ENCODE assay signal across 8 cellular contexts in the genomic region with DNA sequence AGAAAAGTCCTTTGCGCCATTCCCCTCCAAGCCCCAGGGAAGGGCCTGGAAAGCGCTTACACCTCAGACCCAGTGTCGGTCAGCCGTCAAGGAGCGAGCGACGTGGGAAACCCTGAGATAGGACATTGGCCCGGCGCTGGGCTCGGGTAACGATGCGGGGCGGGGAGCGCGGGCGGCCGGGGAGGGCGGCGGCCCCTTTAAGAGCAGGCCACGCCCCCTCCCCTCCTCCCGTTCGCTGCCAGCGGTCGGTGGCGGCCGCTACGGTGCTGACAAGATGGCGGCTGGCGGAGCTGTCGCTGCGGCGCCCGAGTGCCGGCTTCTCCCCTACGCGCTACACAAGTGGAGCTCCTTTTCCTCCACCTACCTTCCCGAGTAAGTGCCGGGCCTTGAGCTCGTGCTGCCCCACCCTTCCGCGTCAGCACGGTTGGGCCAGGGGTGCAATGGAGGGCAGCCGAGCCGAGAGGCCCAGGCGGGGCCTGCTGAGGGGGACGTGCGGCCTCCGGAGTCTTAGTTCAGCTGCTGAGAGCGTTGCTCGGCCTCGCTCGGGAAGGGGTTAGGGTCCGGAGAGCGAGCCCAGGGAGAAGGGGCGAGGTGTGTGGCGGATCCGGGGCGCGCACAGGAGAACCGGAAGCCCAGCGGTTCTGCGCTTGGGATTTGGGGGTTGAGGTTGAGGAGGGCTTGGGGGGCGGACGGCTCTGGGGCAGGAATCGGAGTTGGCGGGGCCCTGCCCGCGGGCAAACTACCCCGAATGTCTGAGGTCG. TPM values are rescaled to one million over a fixed set of nuclear protein-coding genes. Genes with fewer than 3 reads are reported as not detected.
DNase-seq lines count a peak whose midpoint lies in the region; ATAC-seq and TF ChIP-seq lines count a peak whose summit lies in the region.

A gene (plus strand): TSS at position 251 of the 761 bp plus-strand sequence. CDS start 24 bp downstream, at position 275.

- ATAC-seq in GM19324 (IDR thresholded peaks at IDR 0.05; ENCODE audit: low FRiP score, unreplicated experiment): peak; percentile 91
- ATAC-seq in HG03460 (IDR thresholded peaks at IDR 0.05; ENCODE audit: unreplicated experiment): peak; percentile 88

- WGBS in lower leg skin, 2 donors: 0% methylated on average over 57 to 65 of the region's 70 CpGs

- peak within 1 kb of the TSS; percentile 89 for H3K4me3 ChIP-seq in lower leg skin (ENCODE audit: low read depth, poor library complexity, severe bottlenecking)

- DNase-seq in C1 segment of cervical spinal cord (lab: John Stamatoyannopoulos, UW) (peak; percentile 36 to 90 (median 82)), NCI-H69 (lab: John Stamatoyannopoulos, UW) (peak; percentile 97), dermis microvascular lymphatic vessel endothelial cell (ENCODE audit: low read depth in 2 of 2) (peak; percentile 61 to 93), lower leg skin (ENCODE audit: low spot score in 2 of 2) (peak; percentile 90 to 98)
- peak; percentile 91 to 92 for DNase-seq in activated CD4-positive, alpha-beta T cell treated with anti-CD3 and anti-CD28 coated beads, Interleukin-2, amount 50 U/mL, for 48 hours
- DNase-seq in stimulated activated CD4-positive, alpha-beta T cell treated with anti-CD3 and anti-CD28 coated beads, Interleukin-4, amount 100 ng/mL, for 4 hours: peak; percentile 85 to 93

- intact Hi-C loops in lower leg skin (cut with DNase I; ENCODE audit: low total_unique reads): no loop called here

- peak in 1 of 2 donors; percentile 84 for TF ChIP-seq POLR2A in lower leg skin (IDR thresholded peaks at IDR 0.05)

- TF ChIP-seq CTCF in lower leg skin (IDR thresholded peaks at IDR 0.05): no peak

RNA-seq across cellular contexts. Expression of the gene that starts here (rescaled TPM):
- 13.2 and 20.0 TPM in 2 replicates for total RNA-seq in dermis microvascular lymphatic vessel endothelial cell
- total RNA-seq in lower leg skin: 10 to 100 TPM; 25.7 to 37.8 (median 31.3) TPM

Comparison
In these comparisons a context has a peak if more than half of its experiments do, and no peak if none do; other contexts are left out.
1. Peak in every context shown above with its lines: DNase-seq, ATAC-seq and H3K4me3 ChIP-seq.